ENCODE assay signal across 8 cellular contexts in the genomic region with DNA sequence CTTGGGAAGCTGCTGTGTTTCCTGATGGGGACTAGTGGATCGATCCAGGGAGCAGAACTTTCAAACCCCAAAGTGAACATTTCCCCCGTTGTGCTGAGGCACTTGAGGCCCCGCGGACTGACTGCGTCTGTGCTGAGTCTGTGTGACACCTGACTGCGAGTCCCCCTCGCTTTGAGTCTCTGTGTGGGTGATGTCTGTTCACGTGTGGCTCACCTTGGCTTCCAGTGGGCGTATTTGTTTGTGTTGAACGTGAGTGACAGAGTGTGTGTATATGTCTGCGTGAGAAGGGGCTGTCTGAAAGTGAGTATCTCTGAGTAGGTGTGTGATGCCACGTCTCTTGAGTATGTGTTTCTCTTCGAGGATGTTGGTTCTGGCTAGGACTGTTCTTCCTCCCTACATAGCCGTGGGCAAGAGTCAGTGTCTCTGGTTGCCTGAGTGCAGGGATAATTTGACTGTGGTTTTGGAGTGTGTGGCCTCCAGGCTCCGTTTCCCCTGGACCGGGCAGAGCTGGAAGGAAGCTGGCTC. TPM values are rescaled to one million over a fixed set of nuclear protein-coding genes. Genes with fewer than 3 reads are reported as not detected.
DNase-seq lines count a peak whose midpoint lies in the region; ATAC-seq and TF ChIP-seq lines count a peak whose summit lies in the region.

No MANE protein-coding gene starts in this region.

- H3K27ac ChIP-seq in RWPE2 (ENCODE audit: poor library complexity, severe bottlenecking) = peak overlapping the region; percentile 77
- H3K27ac ChIP-seq in neural cell (ENCODE audit: low read length) = no peak overlapping the region

- H3K36me3 Mint-ChIP-seq in activated CD4-positive, alpha-beta T cell treated with anti-CD3 and anti-CD28 coated beads for 36 hours (ENCODE audit: low read depth) = no peaks in the 10 kb centered on the region

- intact Hi-C loops in activated CD4-positive, alpha-beta T cell treated with anti-CD3 and anti-CD28 coated beads for 36 hours (cut with DNase I, micrococcal nuclease) = loop anchor here in 1 of 2 experiments (1.0 kb wide), 1 partner anchor 117 kb away; the partner anchor contains the start of gene TSPAN9

- H3K4me1 Mint-ChIP-seq in activated CD4-positive, alpha-beta T cell treated with anti-CD3 and anti-CD28 coated beads for 36 hours = peaks cover 18% of the 10 kb centered on the region

- H3F3A ChIP-seq in neural cell (ENCODE audit: insufficient read depth, low read length, poor library complexity, severe bottlenecking) = no peaks in the 10 kb centered on the region

- H3K27me3 ChIP-seq in RWPE2 (ENCODE audit: insufficient read depth, poor library complexity, severe bottlenecking) (no peaks in the 10 kb centered on the region), neural cell (ENCODE audit: insufficient read depth, low read depth, low read length) (peaks cover 44% of the 10 kb centered on the region)

- H3K4me3 Mint-ChIP-seq in activated CD4-positive, alpha-beta T cell treated with anti-CD3 and anti-CD28 coated beads for 36 hours = peak overlapping the region; percentile 61

- peaks cover 16% of the 10 kb centered on the region for H3K4me1 ChIP-seq in RWPE2 (ENCODE audit: insufficient read depth, poor library complexity, severe bottlenecking)

- no peak overlapping the region for H3K9ac ChIP-seq in neural cell (ENCODE audit: low read length)

- H3K4me3 ChIP-seq in RWPE2 (ENCODE audit: severe bottlenecking) = peak overlapping the region; percentile 73
- peak overlapping the region; percentile 71 for H3K4me3 ChIP-seq in neural cell (ENCODE audit: low read length)

- TF ChIP-seq RAD21 in neural cell (conservative IDR thresholded peaks at IDR 0.05) = no peak

- no peaks in the 10 kb centered on the region for H4K20me1 ChIP-seq in neural cell (ENCODE audit: insufficient read depth)

- no peak overlapping the region for H3K27ac Mint-ChIP-seq in activated CD4-positive, alpha-beta T cell treated with anti-CD3 and anti-CD28 coated beads for 36 hours

- POLR2A ChIA-PET in activated CD4-positive, alpha-beta T cell treated with anti-CD3 and anti-CD28 coated beads for 36 hours (lab: Charles Lee) = no interaction called here

- H2AFZ ChIP-seq in neural cell (ENCODE audit: low read depth, low read length) = no peak overlapping the region

- H3K9me3 Mint-ChIP-seq in activated CD4-positive, alpha-beta T cell treated with anti-CD3 and anti-CD28 coated beads for 36 hours (ENCODE audit: low read depth) = no peaks in the 10 kb centered on the region

- DNase-seq in activated CD4-positive, alpha-beta T cell treated with anti-CD3 and anti-CD28 coated beads for 36 hours = peak; percentile 57
- no peak for DNase-seq in activated CD4-positive, alpha-beta T cell treated with anti-CD3 and anti-CD28 coated beads, Interleukin-2, amount 50 U/mL, for 1 hour
- no peak for DNase-seq in RWPE2 (ENCODE audit: low spot score)
- DNase-seq in ecto neural progenitor cell (ENCODE audit: low spot score) = peak; percentile 67
- DNase-seq in NCI-H187 (lab: John Stamatoyannopoulos, UW) = no peak
- no peak for DNase-seq in activated gamma-delta T cell (lab: John Stamatoyannopoulos, UW)

- H3K9me3 ChIP-seq in RWPE2 (ENCODE audit: severe bottlenecking) (no peaks in the 10 kb centered on the region), neural cell (ENCODE audit: low read length) (no peaks in the 10 kb centered on the region)

- ATAC-seq in activated CD4-positive, alpha-beta T cell treated with anti-CD3 and anti-CD28 coated beads for 36 hours = peak; percentile 83
- ATAC-seq in RWPE2 (ENCODE audit: low read depth) (peak; percentile 11; the same call in 2 of the 3 replicates), HG03196 (IDR thresholded peaks at IDR 0.05; ENCODE audit: unreplicated experiment) (no peak)

- H3K79me2 ChIP-seq in neural cell (replicated peaks; ENCODE audit: insufficient read depth, low read length) = no peaks in the 10 kb centered on the region

- H3K27me3 Mint-ChIP-seq in activated CD4-positive, alpha-beta T cell treated with anti-CD3 and anti-CD28 coated beads for 36 hours = peaks cover 56% of the 10 kb centered on the region

- CTCF ChIA-PET in activated CD4-positive, alpha-beta T cell treated with anti-CD3 and anti-CD28 coated beads for 36 hours (lab: Charles Lee) = interaction anchor here (0.7 kb wide), 1 partner anchor 1170 kb away, joined by 3 read pairs; no protein-coding TSS in a partner anchor

- peaks cover 11% of the 10 kb centered on the region; the same call in 1 of the 2 replicates for H3K36me3 ChIP-seq in RWPE2 (ENCODE audit: low read depth)
- H3K36me3 ChIP-seq in neural cell (ENCODE audit: insufficient read depth, low read length) = no peaks in the 10 kb centered on the region

- H3K9me2 ChIP-seq in neural cell (ENCODE audit: insufficient read depth, low read length) = no peaks in the 10 kb centered on the region

- no peak overlapping the region for H3K4me2 ChIP-seq in neural cell (ENCODE audit: low read length)

- TF ChIP-seq EP300 in neural cell (conservative IDR thresholded peaks at IDR 0.05; ENCODE audit: poor library complexity, severe bottlenecking) = no peak

- no peak for TF ChIP-seq CTCF in RWPE2 (IDR thresholded peaks at IDR 0.05; ENCODE audit: poor library complexity, severe bottlenecking)
- TF ChIP-seq CTCF in neural cell (IDR thresholded peaks at IDR 0.05; ENCODE audit: poor library complexity, severe bottlenecking) = no peak

TF ChIP-seq in neural cell, 6 proteins besides CTCF, POLR2A, EP300 and RAD21:
- TF ChIP-seq MXI1 (conservative IDR thresholded peaks at IDR 0.05; ENCODE audit: poor library complexity, severe bottlenecking) = no peak
- no peak for TF ChIP-seq TAF1 (IDR thresholded peaks at IDR 0.05; ENCODE audit: low read depth)
- no peak for TF ChIP-seq SMC3 (conservative IDR thresholded peaks at IDR 0.05; ENCODE audit: poor library complexity)
- TF ChIP-seq POLR2AphosphoS5 (IDR thresholded peaks at IDR 0.05) = no peak
- no peak for TF ChIP-seq REST (IDR thresholded peaks at IDR 0.05; ENCODE audit: borderline replicate concordance)
- no peak for TF ChIP-seq EZH2 (IDR thresholded peaks at IDR 0.05; ENCODE audit: borderline replicate concordance, insufficient read depth, low read length, poor library complexity, severe bottlenecking)
TF ChIP-seq in neural cell: peak in this region for 0.

RNA-seq across cellular contexts. Expression of gene TEAD4, which starts 1.3 kb away (rescaled TPM):
- total RNA-seq in activated CD4-positive, alpha-beta T cell treated with anti-CD3 and anti-CD28 coated beads for 36 hours = 1 to 10 TPM; 7.2 to 9.0 TPM
- 1.5 and 1.6 TPM in 2 replicates for polyA plus RNA-seq in neural cell
- polyA minus RNA-seq in neural cell = 1.2 and 1.7 TPM in 2 replicates

Comparison
In these comparisons a context has a peak if more than half of its experiments do, and no peak if none do; other contexts are left out.
1. DNase-seq: peak in activated CD4-positive, alpha-beta T cell treated with anti-CD3 and anti-CD28 coated beads for 36 hours (single experiment) and ecto neural progenitor cell (single experiment); none in activated CD4-positive, alpha-beta T cell treated with anti-CD3 and anti-CD28 coated beads, Interleukin-2, amount 50 U/mL, for 1 hour (single experiment), RWPE2 (single experiment), NCI-H187 (0 of 2) and activated gamma-delta T cell (single experiment).